25 cellular contexts compared by ENCODE assay signal in genomic region chr13:47159853-47160550, GRCh38.
A peak's percentile ranks its signal among the peaks of the same experiment; 100 is the strongest.
DNase-seq lines count a peak whose midpoint lies in the region; ATAC-seq, FAIRE-seq and TF ChIP-seq lines count a peak whose summit lies in the region.
"Had no signal": no experiment of that assay in that cellular context is flagged by ENCODE, and none has a peak within 500 bp of the region (broad histone marks: within the 10 kb centered on the region; RNA-seq: fewer than 3 reads in every experiment).

No MANE protein-coding gene starts in this region.

- no peaks in the 10 kb centered on the region for H3K79me1 ChIP-seq in mesenchymal stem cell (replicated peaks; ENCODE audit: low read length, poor library complexity, severe bottlenecking)

- POLR2A ChIA-PET in HepG2 (lab: Yijun Ruan, JAX) = no interaction called here

- no peaks in the 10 kb centered on the region for H3K79me2 ChIP-seq in HepG2 (ENCODE audit: insufficient read depth, low read length)

- no peak for FAIRE-seq in HepG2 (lab: Jason Lieb, UNC)
- FAIRE-seq: A549, D721Med, GM12891, GM18507, H54 had no signal

- no peak overlapping the region for H2AK5ac ChIP-seq in mesenchymal stem cell (ENCODE audit: low read length, severe bottlenecking)

- H3K4me2 ChIP-seq in HepG2 (ENCODE audit: low read depth, low read length) = 0 out of 2 replicates have a peak overlapping the region, but pooled peaks have one; percentile 3
- H3K4me2 ChIP-seq in mesenchymal stem cell (ENCODE audit: low read length, poor library complexity, severe bottlenecking) = no peak overlapping the region
- H3K4me2 ChIP-seq: A549; BLaER1 treated with 17β-estradiol and CSF1 and Interleukin-3, amounts not matched to agents 10 nM and 100 nM had no signal

- no peaks in the 10 kb centered on the region for H4K20me1 ChIP-seq in HepG2 (ENCODE audit: insufficient read depth, low read length)
- H4K20me1 ChIP-seq: BLaER1 treated with 17β-estradiol and CSF1 and Interleukin-3, amounts not matched to agents 10 nM and 100 nM had no signal

- in situ Hi-C loops in HepG2 (cut with HindIII; ENCODE audit: extremely low pct_ligation_motif_present, low pct_unique_long_range_greater_than_20kb) = no loop called here
- in situ Hi-C loops in brain microvascular endothelial cell (cut with HindIII; ENCODE audit: low pct_ligation_motif_present, low sequenced_read_pairs) = no loop called here

- intact Hi-C loops in HepG2 (cut with micrococcal nuclease; ENCODE audit: unreplicated experiment) = no loop called here

- no peak overlapping the region for H4K8ac ChIP-seq in mesenchymal stem cell (ENCODE audit: low read length)

- H3K23ac ChIP-seq in mesenchymal stem cell (ENCODE audit: low read length in 2 of 2) = no peak overlapping the region

- peak overlapping the region; percentile 14 to 37 for H2BK12ac ChIP-seq in mesenchymal stem cell (ENCODE audit: low read length in 2 of 2)

- peak; percentile 50 for DNase-seq in brain pericyte (ENCODE audit: low read depth, low spot score)
- no peak for DNase-seq in HepG2 (ENCODE audit: low spot score)
- DNase-seq in mesenchymal stem cell = no peak
- no peak for DNase-seq in brain microvascular endothelial cell
- no peak for DNase-seq in T-helper 9 cell
- DNase-seq in HK-2 (ENCODE audit: unreplicated experiment) = no peak
- DNase-seq: 8988T; ACHN; AML-193; BE2C; CD4-positive, alpha-beta T cell; CD8-positive, alpha-beta memory T cell; DMS53; DMS79 treated with DMSO at 0.1 percent for 48 hours; GF-D8; GOT3; HFFc6 had no signal

- CTCF ChIA-PET in HepG2 (lab: Yijun Ruan, JAX; ENCODE audit: low intra/inter-chr PET ratio, low total read pairs) = no interaction called here

- H3K9ac ChIP-seq in HepG2 (ENCODE audit: insufficient read depth, low read depth, low read length) = no peak overlapping the region
- no peak overlapping the region for H3K9ac ChIP-seq in mesenchymal stem cell (ENCODE audit: low read length)
- H3K9ac ChIP-seq: BLaER1 treated with 17β-estradiol and CSF1 and Interleukin-3, amounts not matched to agents 10 nM and 100 nM had no signal

- H3K4ac ChIP-seq in mesenchymal stem cell (ENCODE audit: low read depth in 1 of 2, low read length in 2 of 2) = no peak overlapping the region

- H3K4me1 ChIP-seq in HepG2 (ENCODE audit: insufficient read depth, low read length) (0 out of 2 replicates have a peak, but pooled peaks cover 7% of the 10 kb centered on the region), mesenchymal stem cell (ENCODE audit: control insufficient read depth, insufficient read depth, low read depth, low read length) (peaks cover 5% of the 10 kb centered on the region)
- H3K4me1 ChIP-seq: A549; BE2C; BLaER1 treated with 17β-estradiol and CSF1 and Interleukin-3, amounts not matched to agents 10 nM and 100 nM; HAP-1 had no signal

- no TSS peak for BruUV-seq in HepG2 (replicated peaks; lab: Mats Ljungman, UMichigan)

- H2BK15ac ChIP-seq in mesenchymal stem cell (ENCODE audit: low read depth, poor library complexity, severe bottlenecking) = no peak overlapping the region

- peak overlapping the region; percentile 16 to 55 for H3K18ac ChIP-seq in mesenchymal stem cell (ENCODE audit: low read depth in 1 of 2, low read length in 2 of 2)

- TF ChIP-seq CTCF in HepG2 (CRISPR knock-in tag; IDR thresholded peaks at IDR 0.05) (no peak), brain microvascular endothelial cell (IDR thresholded peaks at IDR 0.05; ENCODE audit: low read depth, low read length, missing control alignments) (no peak)

- peak overlapping the region; percentile 45 for H4K91ac ChIP-seq in mesenchymal stem cell (ENCODE audit: low read length)

- no peak overlapping the region for H3K4me3 ChIP-seq in HepG2 (replicated peaks in 1 of 3; ENCODE audit: insufficient read depth in 1 of 3, low read depth in 2 of 3, low read length in 3 of 3)
- H3K4me3 ChIP-seq in mesenchymal stem cell (ENCODE audit: insufficient read depth in 1 of 2, low read depth in 1 of 2, low read length in 2 of 2) = no peak overlapping the region
- H3K4me3 ChIP-seq in brain microvascular endothelial cell (ENCODE audit: low read depth, low read length) = no peak overlapping the region
- H3K4me3 ChIP-seq: A549; BLaER1 treated with 17β-estradiol and CSF1 and Interleukin-3, amounts not matched to agents 10 nM and 100 nM; HAP-1 had no signal

- H3K9me3 ChIP-seq in HepG2 (ENCODE audit: low read length) (no peaks in the 10 kb centered on the region), mesenchymal stem cell (ENCODE audit: control insufficient read depth, low read length) (no peaks in the 10 kb centered on the region)
- H3K9me3 ChIP-seq: A549, BE2C, HAP-1 had no signal

- no peak for TF ChIP-seq POLR2A in HepG2 (IDR thresholded peaks at IDR 0.05; ENCODE audit: insufficient read depth in 1 of 2, low read depth in 2 of 2, low read length in 2 of 2)

- TF ChIP-seq EP300 in HepG2 (IDR thresholded peaks at IDR 0.05; ENCODE audit: low read depth in 2 of 2, low read length in 2 of 2) (no peak), HepG2 (CRISPR knock-in tag; IDR thresholded peaks at IDR 0.05; ENCODE audit: borderline replicate concordance) (no peak)

- H2BK120ac ChIP-seq in mesenchymal stem cell (ENCODE audit: low read depth, low read length) = no peak overlapping the region

- H3K36me3 ChIP-seq in HepG2 (replicated peaks in 1 of 2; ENCODE audit: control insufficient read depth in 1 of 2, insufficient read depth in 2 of 2, low read length in 2 of 2) = no peaks in the 10 kb centered on the region
- H3K36me3 ChIP-seq in mesenchymal stem cell (ENCODE audit: control insufficient read depth in 1 of 2, insufficient read depth in 2 of 2, low read depth in 1 of 2, low read length in 2 of 2) = no peaks in the 10 kb centered on the region
- H3K36me3 ChIP-seq in brain microvascular endothelial cell (replicated peaks) = no peaks in the 10 kb centered on the region
- H3K36me3 ChIP-seq: BE2C; BLaER1 treated with 17β-estradiol and CSF1 and Interleukin-3, amounts not matched to agents 10 nM and 100 nM; HAP-1 had no signal

- no peak for TF ChIP-seq RAD21 in HepG2 (CRISPR knock-in tag; IDR thresholded peaks at IDR 0.05)

- ATAC-seq in HepG2 = peak; percentile 81
- no peak for ATAC-seq in HG03139 (IDR thresholded peaks at IDR 0.05; ENCODE audit: unreplicated experiment)
- ATAC-seq: A549 had no signal

- H2BK5ac ChIP-seq in mesenchymal stem cell (ENCODE audit: low read depth, low read length, poor library complexity, severe bottlenecking) = no peak overlapping the region

- H2AFZ ChIP-seq in HepG2 (ENCODE audit: low read length) (no peak overlapping the region), mesenchymal stem cell (ENCODE audit: low read depth, low read length) (no peak overlapping the region)

- 34% methylated on average over 3 of the region's 11 CpGs for WGBS in HepG2 (ENCODE audit: low lambda C conversion rate)
- 95% methylated on average over 11 of the region's 11 CpGs for WGBS in mesenchymal stem cell

- H3K27ac ChIP-seq in HepG2 (ENCODE audit: extremely low read length, insufficient read depth, low read length) (no peak overlapping the region), mesenchymal stem cell (ENCODE audit: low read length, poor library complexity, severe bottlenecking) (no peak overlapping the region), brain microvascular endothelial cell (no peak overlapping the region)
- H3K27ac ChIP-seq: A549; BLaER1 treated with 17β-estradiol and CSF1 and Interleukin-3, amounts not matched to agents 10 nM and 100 nM had no signal

- H3K14ac ChIP-seq in mesenchymal stem cell (ENCODE audit: low read length in 2 of 2) = no peak overlapping the region

- no peaks in the 10 kb centered on the region for H3K27me3 ChIP-seq in HepG2 (ENCODE audit: control insufficient read depth in 1 of 2, insufficient read depth in 2 of 2, low read length in 2 of 2)
- no peaks in the 10 kb centered on the region for H3K27me3 ChIP-seq in mesenchymal stem cell (ENCODE audit: control insufficient read depth in 1 of 2, insufficient read depth in 1 of 2, low read length in 2 of 2)
- H3K27me3 ChIP-seq in brain microvascular endothelial cell (replicated peaks) = no peaks in the 10 kb centered on the region
- H3K27me3 ChIP-seq: BE2C; BLaER1 treated with 17β-estradiol and CSF1 and Interleukin-3, amounts not matched to agents 10 nM and 100 nM had no signal

TF ChIP-seq in HepG2, 621 proteins besides CTCF, POLR2A, EP300 and RAD21:
- no peak for TF ChIP-seq GATAD2A (CRISPR knock-in tag; IDR thresholded peaks at IDR 0.05)
- TF ChIP-seq, protein P1, sequence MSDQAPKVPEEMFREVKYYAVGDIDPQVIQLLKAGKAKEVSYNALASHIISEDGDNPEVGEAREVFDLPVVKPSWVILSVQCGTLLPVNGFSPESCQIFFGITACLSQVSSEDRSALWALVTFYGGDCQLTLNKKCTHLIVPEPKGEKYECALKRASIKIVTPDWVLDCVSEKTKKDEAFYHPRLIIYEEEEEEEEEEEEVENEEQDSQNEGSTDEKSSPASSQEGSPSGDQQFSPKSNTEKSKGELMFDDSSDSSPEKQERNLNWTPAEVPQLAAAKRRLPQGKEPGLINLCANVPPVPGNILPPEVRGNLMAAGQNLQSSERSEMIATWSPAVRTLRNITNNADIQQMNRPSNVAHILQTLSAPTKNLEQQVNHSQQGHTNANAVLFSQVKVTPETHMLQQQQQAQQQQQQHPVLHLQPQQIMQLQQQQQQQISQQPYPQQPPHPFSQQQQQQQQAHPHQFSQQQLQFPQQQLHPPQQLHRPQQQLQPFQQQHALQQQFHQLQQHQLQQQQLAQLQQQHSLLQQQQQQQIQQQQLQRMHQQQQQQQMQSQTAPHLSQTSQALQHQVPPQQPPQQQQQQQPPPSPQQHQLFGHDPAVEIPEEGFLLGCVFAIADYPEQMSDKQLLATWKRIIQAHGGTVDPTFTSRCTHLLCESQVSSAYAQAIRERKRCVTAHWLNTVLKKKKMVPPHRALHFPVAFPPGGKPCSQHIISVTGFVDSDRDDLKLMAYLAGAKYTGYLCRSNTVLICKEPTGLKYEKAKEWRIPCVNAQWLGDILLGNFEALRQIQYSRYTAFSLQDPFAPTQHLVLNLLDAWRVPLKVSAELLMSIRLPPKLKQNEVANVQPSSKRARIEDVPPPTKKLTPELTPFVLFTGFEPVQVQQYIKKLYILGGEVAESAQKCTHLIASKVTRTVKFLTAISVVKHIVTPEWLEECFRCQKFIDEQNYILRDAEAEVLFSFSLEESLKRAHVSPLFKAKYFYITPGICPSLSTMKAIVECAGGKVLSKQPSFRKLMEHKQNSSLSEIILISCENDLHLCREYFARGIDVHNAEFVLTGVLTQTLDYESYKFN (CRISPR knock-in tag; conservative IDR thresholded peaks at IDR 0.05) = 0 out of 2 replicates have a peak, but pooled peaks have one; percentile 12
